Comparison of ENCODE assay signal across 10 cellular contexts in the genomic region with DNA sequence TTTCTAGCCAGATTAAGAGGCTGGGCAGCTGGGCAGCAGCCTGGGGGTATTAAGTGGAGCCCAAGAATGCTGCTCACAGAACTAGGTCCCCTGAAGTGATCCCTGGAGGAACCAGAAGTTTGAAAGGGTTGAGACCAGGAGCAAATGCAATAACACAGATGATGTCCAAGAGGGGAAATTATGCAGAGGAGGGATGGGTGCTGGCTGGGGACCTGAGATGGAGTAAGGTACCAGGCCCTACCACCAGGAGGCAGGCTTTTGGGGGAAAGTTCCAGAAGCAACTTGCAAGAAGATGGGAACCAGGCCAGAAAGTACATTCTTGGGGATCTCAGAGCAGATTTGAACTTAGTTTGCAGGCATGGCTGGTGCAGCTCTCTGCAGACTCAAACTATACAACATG.
A peak's percentile ranks its signal among the peaks of the same experiment; 100 is the strongest.
DNase-seq lines count a peak whose midpoint lies in the region; ATAC-seq and TF ChIP-seq lines count a peak whose summit lies in the region.
"Had no signal": no experiment of that assay in that cellular context is flagged by ENCODE, and none has a peak within 500 bp of the region (broad histone marks: within the 10 kb centered on the region; RNA-seq: fewer than 3 reads in every experiment).

No MANE protein-coding gene starts in this region.

- H3K79me2 ChIP-seq in DND-41 (ENCODE audit: insufficient read depth, low read length) (no peaks in the 10 kb centered on the region), OCI-LY1 (ENCODE audit: insufficient read depth, low read length) (no peaks in the 10 kb centered on the region)

- no peak overlapping the region for H2AFZ ChIP-seq in DND-41 (ENCODE audit: low read depth, low read length)
- H2AFZ ChIP-seq in OCI-LY1 (ENCODE audit: low read length): no peak overlapping the region

- H3K9me3 ChIP-seq in DND-41 (ENCODE audit: insufficient read depth, low read length, severe bottlenecking) (peaks cover 11% of the 10 kb centered on the region), OCI-LY1 (ENCODE audit: low read length) (no peaks in the 10 kb centered on the region), stomach (peaks cover 0 to 15% (median 6%) of the 10 kb centered on the region in 4 donors)

- TF ChIP-seq POLR2A in stomach (IDR thresholded peaks at IDR 0.05): no peak

- H3K4me2 ChIP-seq in DND-41 (ENCODE audit: insufficient read depth, low read length) (no peak overlapping the region), OCI-LY1 (ENCODE audit: low read length) (no peak overlapping the region)

- H3F3A ChIP-seq in OCI-LY1 (ENCODE audit: insufficient read depth, low read length): no peaks in the 10 kb centered on the region

- intact Hi-C loops in stomach (cut with DNase I; ENCODE audit: low total_unique reads): no loop called here

- H3K9me2 ChIP-seq in OCI-LY1 (ENCODE audit: low read depth, low read length): no peaks in the 10 kb centered on the region

- H3K36me3 Mint-ChIP-seq in activated naive CD4-positive, alpha-beta T cell treated with anti-CD3 and anti-CD28 coated beads, Interleukin-2, amount 10 ng/mL, durations not matched to agents 7 days and 5 days: peaks cover 23% of the 10 kb centered on the region
- H3K36me3 Mint-ChIP-seq in immature natural killer cell: peaks cover 0 to 19% (median 7%) of the 10 kb centered on the region in 3 donors
- H3K36me3 Mint-ChIP-seq: natural killer cell treated with Interleukin-12 subunit alpha and Interleukin-12 subunit beta and Interleukin-15 and Interleukin-18, amount 100 ng/mL, for 72 hours had no signal

- TF ChIP-seq CTCF in DND-41 (IDR thresholded peaks at IDR 0.05; ENCODE audit: borderline replicate concordance, extremely low read depth, low read length, poor library complexity, severe bottlenecking) (peak; percentile 61), OCI-LY1 (IDR thresholded peaks at IDR 0.05; ENCODE audit: low read length) (peak; percentile 58), stomach (IDR thresholded peaks at IDR 0.05) (peak in 2 of 7 experiments; percentile 20 to 22)

- H3K9me3 Mint-ChIP-seq in activated naive CD4-positive, alpha-beta T cell treated with anti-CD3 and anti-CD28 coated beads, Interleukin-2, amount 10 ng/mL, durations not matched to agents 7 days and 5 days: peaks cover 21% of the 10 kb centered on the region
- peaks cover 0 to 10% (median 3%) of the 10 kb centered on the region in 6 donors for H3K9me3 Mint-ChIP-seq in immature natural killer cell

- H3K4me3 ChIP-seq in DND-41 (ENCODE audit: low read depth in 1 of 2, low read length in 2 of 2) (no peak overlapping the region), OCI-LY1 (ENCODE audit: low read depth, low read length, poor library complexity, severe bottlenecking) (no peak overlapping the region), stomach (no peak overlapping the region)

- peaks cover 26% of the 10 kb centered on the region for H3K4me1 Mint-ChIP-seq in activated naive CD4-positive, alpha-beta T cell treated with anti-CD3 and anti-CD28 coated beads, Interleukin-2, amount 10 ng/mL, durations not matched to agents 7 days and 5 days
- H3K4me1 Mint-ChIP-seq in immature natural killer cell: no peaks in the 10 kb centered on the region

- no peak for TF ChIP-seq EP300 in stomach (IDR thresholded peaks at IDR 0.05)

- no peak overlapping the region for H3K27ac Mint-ChIP-seq in activated naive CD4-positive, alpha-beta T cell treated with anti-CD3 and anti-CD28 coated beads, Interleukin-2, amount 10 ng/mL, durations not matched to agents 7 days and 5 days
- no peak overlapping the region for H3K27ac Mint-ChIP-seq in immature natural killer cell
- H3K27ac Mint-ChIP-seq: IgD-negative memory B cell; natural killer cell treated with Interleukin-12 subunit alpha and Interleukin-12 subunit beta and Interleukin-15 and Interleukin-18, amount 100 ng/mL, for 72 hours had no signal

- H3K27me3 ChIP-seq in DND-41 (ENCODE audit: insufficient read depth, low read length, poor library complexity): no peaks in the 10 kb centered on the region
- 0 out of 2 replicates have a peak, but pooled peaks cover 4% of the 10 kb centered on the region for H3K27me3 ChIP-seq in OCI-LY1 (ENCODE audit: insufficient read depth, low read length)
- no peaks in the 10 kb centered on the region for H3K27me3 ChIP-seq in stomach

- H3K27me3 Mint-ChIP-seq in activated naive CD4-positive, alpha-beta T cell treated with anti-CD3 and anti-CD28 coated beads, Interleukin-2, amount 10 ng/mL, durations not matched to agents 7 days and 5 days: peaks cover 4% of the 10 kb centered on the region
- H3K27me3 Mint-ChIP-seq in immature natural killer cell (ENCODE audit: low read depth in 3 of 3): peaks cover 0 to 2% (median 1%) of the 10 kb centered on the region in 3 donors
- H3K27me3 Mint-ChIP-seq: IgD-negative memory B cell had no signal

- DNase-seq in DND-41 (peak; percentile 39), immature natural killer cell (peak in 2 of 3 donors; percentile 17 to 20), stromal cell of bone marrow (ENCODE audit: low read depth) (peak; percentile 6), stomach (no peak)
- peak; percentile 70 for DNase-seq in activated naive CD4-positive, alpha-beta T cell treated with anti-CD3 and anti-CD28 coated beads, Interleukin-2, amount 10 ng/mL, durations not matched to agents 7 days and 5 days

- H3K36me3 ChIP-seq in DND-41 (ENCODE audit: insufficient read depth, low read length): no peaks in the 10 kb centered on the region
- H3K36me3 ChIP-seq in OCI-LY1 (ENCODE audit: insufficient read depth, low read length): no peaks in the 10 kb centered on the region
- no peaks in the 10 kb centered on the region for H3K36me3 ChIP-seq in stomach

- H3K4me1 ChIP-seq in DND-41 (ENCODE audit: insufficient read depth, low read length) (no peaks in the 10 kb centered on the region), OCI-LY1 (ENCODE audit: insufficient read depth, low read length, severe bottlenecking) (no peaks in the 10 kb centered on the region), stomach (peaks cover 0 to 11% (median 3%) of the 10 kb centered on the region in 4 donors)

- ATAC-seq in DND-41 (ENCODE audit: insufficient read depth, low read depth) (no peak), HG03460 (IDR thresholded peaks at IDR 0.05; ENCODE audit: unreplicated experiment) (no peak), GM21360 (IDR thresholded peaks at IDR 0.05; ENCODE audit: unreplicated experiment) (no peak)

- H3K4me3 Mint-ChIP-seq in activated naive CD4-positive, alpha-beta T cell treated with anti-CD3 and anti-CD28 coated beads, Interleukin-2, amount 10 ng/mL, durations not matched to agents 7 days and 5 days: no peak overlapping the region
- H3K4me3 Mint-ChIP-seq in immature natural killer cell: no peak overlapping the region
- H3K4me3 Mint-ChIP-seq: IgD-negative memory B cell; natural killer cell treated with Interleukin-12 subunit alpha and Interleukin-12 subunit beta and Interleukin-15 and Interleukin-18, amount 100 ng/mL, for 72 hours had no signal

- H3K27ac ChIP-seq in DND-41 (ENCODE audit: low read length) (no peak overlapping the region), OCI-LY1 (ENCODE audit: low read depth, low read length, poor library complexity, severe bottlenecking) (no peak overlapping the region), stomach (no peak overlapping the region)

- no peak overlapping the region for H3K9ac ChIP-seq in DND-41 (ENCODE audit: low read depth, low read length)
- H3K9ac ChIP-seq in OCI-LY1 (ENCODE audit: low read length): no peak overlapping the region

- CTCF ChIA-PET in activated naive CD4-positive, alpha-beta T cell treated with anti-CD3 and anti-CD28 coated beads, Interleukin-2, amount 10 ng/mL, durations not matched to agents 7 days and 5 days (lab: Charles Lee): interaction anchor here (0.9 to 2.3 kb wide), 9 partner anchors 9 to 179 kb away, joined by 3 to 11 read pairs (median 3); no protein-coding TSS in a partner anchor

- H4K20me1 ChIP-seq in DND-41 (ENCODE audit: insufficient read depth, low read length): no peaks in the 10 kb centered on the region
- H4K20me1 ChIP-seq in OCI-LY1 (ENCODE audit: insufficient read depth, low read length): no peaks in the 10 kb centered on the region
